In genomic region chr1:39116868-39117728, GRCh38 we compare ENCODE assay signal across 1 cellular context.
TF ChIP-seq lines count a peak whose summit lies in the region.

No MANE protein-coding gene starts in this region.

TF ChIP-seq in K562, 482 proteins besides CTCF, POLR2A, EP300 and RAD21 (continued from another document and continues in another):
- TF ChIP-seq, protein P1, sequence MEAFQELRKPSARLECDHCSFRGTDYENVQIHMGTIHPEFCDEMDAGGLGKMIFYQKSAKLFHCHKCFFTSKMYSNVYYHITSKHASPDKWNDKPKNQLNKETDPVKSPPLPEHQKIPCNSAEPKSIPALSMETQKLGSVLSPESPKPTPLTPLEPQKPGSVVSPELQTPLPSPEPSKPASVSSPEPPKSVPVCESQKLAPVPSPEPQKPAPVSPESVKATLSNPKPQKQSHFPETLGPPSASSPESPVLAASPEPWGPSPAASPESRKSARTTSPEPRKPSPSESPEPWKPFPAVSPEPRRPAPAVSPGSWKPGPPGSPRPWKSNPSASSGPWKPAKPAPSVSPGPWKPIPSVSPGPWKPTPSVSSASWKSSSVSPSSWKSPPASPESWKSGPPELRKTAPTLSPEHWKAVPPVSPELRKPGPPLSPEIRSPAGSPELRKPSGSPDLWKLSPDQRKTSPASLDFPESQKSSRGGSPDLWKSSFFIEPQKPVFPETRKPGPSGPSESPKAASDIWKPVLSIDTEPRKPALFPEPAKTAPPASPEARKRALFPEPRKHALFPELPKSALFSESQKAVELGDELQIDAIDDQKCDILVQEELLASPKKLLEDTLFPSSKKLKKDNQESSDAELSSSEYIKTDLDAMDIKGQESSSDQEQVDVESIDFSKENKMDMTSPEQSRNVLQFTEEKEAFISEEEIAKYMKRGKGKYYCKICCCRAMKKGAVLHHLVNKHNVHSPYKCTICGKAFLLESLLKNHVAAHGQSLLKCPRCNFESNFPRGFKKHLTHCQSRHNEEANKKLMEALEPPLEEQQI (IDR thresholded peaks at IDR 0.05): no peak
- no peak for TF ChIP-seq CUX1 (CRISPR knock-in tag; IDR thresholded peaks at IDR 0.05)
- TF ChIP-seq BRCA1 (IDR thresholded peaks at IDR 0.05): no peak
- no peak for TF ChIP-seq BRCA1 (CRISPR knock-in tag; IDR thresholded peaks at IDR 0.05)
- TF ChIP-seq ZNF445 (CRISPR knock-in tag; IDR thresholded peaks at IDR 0.05; ENCODE audit: low read depth): no peak
- peak; percentile 36 to 63 for TF ChIP-seq AFF1 (IDR thresholded peaks at IDR 0.05; ENCODE audit: low read depth in 1 of 2, partially characterized antibody in 2 of 2)
- peak; percentile 46 for TF ChIP-seq NEUROD1 (IDR thresholded peaks at IDR 0.05; ENCODE audit: borderline replicate concordance, low read depth, low read length, partially characterized antibody)
- TF ChIP-seq ZNF277 (CRISPR knock-in tag; IDR thresholded peaks at IDR 0.05; ENCODE audit: borderline replicate concordance): no peak
- no peak for TF ChIP-seq HDAC6 (IDR thresholded peaks at IDR 0.05; ENCODE audit: low read depth, low read length)
- TF ChIP-seq JUNB (CRISPR knock-in tag; conservative IDR thresholded peaks at IDR 0.05): peak; percentile 75
- TF ChIP-seq, protein P2, sequence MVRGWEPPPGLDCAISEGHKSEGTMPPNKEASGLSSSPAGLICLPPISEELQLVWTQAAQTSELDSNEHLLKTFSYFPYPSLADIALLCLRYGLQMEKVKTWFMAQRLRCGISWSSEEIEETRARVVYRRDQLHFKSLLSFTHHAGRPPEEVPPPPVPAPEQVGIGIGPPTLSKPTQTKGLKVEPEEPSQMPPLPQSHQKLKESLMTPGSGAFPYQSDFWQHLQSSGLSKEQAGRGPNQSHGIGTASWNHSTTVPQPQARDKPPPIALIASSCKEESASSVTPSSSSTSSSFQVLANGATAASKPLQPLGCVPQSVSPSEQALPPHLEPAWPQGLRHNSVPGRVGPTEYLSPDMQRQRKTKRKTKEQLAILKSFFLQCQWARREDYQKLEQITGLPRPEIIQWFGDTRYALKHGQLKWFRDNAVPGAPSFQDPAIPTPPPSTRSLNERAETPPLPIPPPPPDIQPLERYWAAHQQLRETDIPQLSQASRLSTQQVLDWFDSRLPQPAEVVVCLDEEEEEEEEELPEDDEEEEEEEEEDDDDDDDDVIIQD (CRISPR knock-in tag; IDR thresholded peaks at IDR 0.05): no peak
- TF ChIP-seq ZNF408 (CRISPR knock-in tag; IDR thresholded peaks at IDR 0.05; ENCODE audit: low read depth): no peak
- TF ChIP-seq HDAC2 (IDR thresholded peaks at IDR 0.05): peak; percentile 74
- TF ChIP-seq YBX1 (IDR thresholded peaks at IDR 0.05): no peak
- no peak for TF ChIP-seq PHF8 (IDR thresholded peaks at IDR 0.05; ENCODE audit: borderline replicate concordance, low read length)
- TF ChIP-seq ZNF586 (CRISPR knock-in tag; conservative IDR thresholded peaks at IDR 0.05): no peak
- TF ChIP-seq, protein P3, sequence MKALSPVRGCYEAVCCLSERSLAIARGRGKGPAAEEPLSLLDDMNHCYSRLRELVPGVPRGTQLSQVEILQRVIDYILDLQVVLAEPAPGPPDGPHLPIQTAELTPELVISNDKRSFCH (CRISPR knock-in tag; IDR thresholded peaks at IDR 0.05): no peak
- TF ChIP-seq, protein P3 (tag; IDR thresholded peaks at IDR 0.05): no peak
- no peak for TF ChIP-seq KAT8 (IDR thresholded peaks at IDR 0.05; ENCODE audit: low read depth)
- TF ChIP-seq MNT (conservative IDR thresholded peaks at IDR 0.05): peak in 1 of 2 experiments; percentile 27; a peak in 1 of 4 replicates
- TF ChIP-seq DEAF1 (CRISPR knock-in tag; IDR thresholded peaks at IDR 0.05): no peak
- TF ChIP-seq ZNF23 (CRISPR knock-in tag; IDR thresholded peaks at IDR 0.05): no peak
- TF ChIP-seq MIER1 (IDR thresholded peaks at IDR 0.05; ENCODE audit: low read depth): no peak
- no peak for TF ChIP-seq SIN3A (IDR thresholded peaks at IDR 0.05; ENCODE audit: borderline replicate concordance in 2 of 2, control insufficient read depth in 1 of 2, low read depth in 2 of 2, low read length in 2 of 2)
- no peak for TF ChIP-seq NR2C1 (IDR thresholded peaks at IDR 0.05)
- TF ChIP-seq NR2C1 (tag; IDR thresholded peaks at IDR 0.05): peak; percentile 34; the same call in 1 of the 2 replicates
- no peak for TF ChIP-seq FOXM1 (IDR thresholded peaks at IDR 0.05; ENCODE audit: low read depth)
- TF ChIP-seq FOXM1 (CRISPR knock-in tag; IDR thresholded peaks at IDR 0.05; ENCODE audit: low read depth): no peak
- no peak for TF ChIP-seq U2AF1 (optimal IDR thresholded peaks at IDR 0.05; ENCODE audit: low read depth, low read length)
- no peak for TF ChIP-seq MECOM (CRISPR knock-in tag; IDR thresholded peaks at IDR 0.05)
- peak; percentile 36; the same call in 1 of the 2 replicates for TF ChIP-seq CEBPB (tag; IDR thresholded peaks at IDR 0.05)
- TF ChIP-seq BCOR (IDR thresholded peaks at IDR 0.05): peak; percentile 63; the same call in 1 of the 2 replicates
- 0 out of 2 replicates have a peak, but pooled peaks have one; percentile 50 for TF ChIP-seq ZC3H11A (IDR thresholded peaks at IDR 0.05; ENCODE audit: low read depth, low read length)
- TF ChIP-seq SNIP1 (IDR thresholded peaks at IDR 0.05; ENCODE audit: low read depth): no peak
- no peak for TF ChIP-seq KDM2B (CRISPR knock-in tag; IDR thresholded peaks at IDR 0.05)
- TF ChIP-seq, protein P4, sequence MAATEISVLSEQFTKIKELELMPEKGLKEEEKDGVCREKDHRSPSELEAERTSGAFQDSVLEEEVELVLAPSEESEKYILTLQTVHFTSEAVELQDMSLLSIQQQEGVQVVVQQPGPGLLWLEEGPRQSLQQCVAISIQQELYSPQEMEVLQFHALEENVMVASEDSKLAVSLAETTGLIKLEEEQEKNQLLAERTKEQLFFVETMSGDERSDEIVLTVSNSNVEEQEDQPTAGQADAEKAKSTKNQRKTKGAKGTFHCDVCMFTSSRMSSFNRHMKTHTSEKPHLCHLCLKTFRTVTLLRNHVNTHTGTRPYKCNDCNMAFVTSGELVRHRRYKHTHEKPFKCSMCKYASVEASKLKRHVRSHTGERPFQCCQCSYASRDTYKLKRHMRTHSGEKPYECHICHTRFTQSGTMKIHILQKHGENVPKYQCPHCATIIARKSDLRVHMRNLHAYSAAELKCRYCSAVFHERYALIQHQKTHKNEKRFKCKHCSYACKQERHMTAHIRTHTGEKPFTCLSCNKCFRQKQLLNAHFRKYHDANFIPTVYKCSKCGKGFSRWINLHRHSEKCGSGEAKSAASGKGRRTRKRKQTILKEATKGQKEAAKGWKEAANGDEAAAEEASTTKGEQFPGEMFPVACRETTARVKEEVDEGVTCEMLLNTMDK (IDR thresholded peaks at IDR 0.05; ENCODE audit: borderline replicate concordance, insufficient read depth, low read depth, low read length, poor library complexity, severe bottlenecking): no peak
- no peak for TF ChIP-seq ATF1 (CRISPR knock-in tag; IDR thresholded peaks at IDR 0.05)
- peak; percentile 41; the same call in 1 of the 2 replicates for TF ChIP-seq ATF1 (tag; IDR thresholded peaks at IDR 0.05)
- no peak for TF ChIP-seq CHD4 (IDR thresholded peaks at IDR 0.05; ENCODE audit: insufficient read depth, insufficient replicate concordance, low read depth, low read length, poor library complexity, severe bottlenecking)
- no peak for TF ChIP-seq SP2 (IDR thresholded peaks at IDR 0.05; ENCODE audit: extremely low read depth, low read depth, low read length, poor library complexity, severe bottlenecking)
- TF ChIP-seq IRF2 (CRISPR knock-in tag; IDR thresholded peaks at IDR 0.05): no peak
- peak in 1 of 2 experiments; percentile 66; a peak in 1 of 4 replicates for TF ChIP-seq TRIM24 (IDR thresholded peaks at IDR 0.05)
